ENCODE assay signal across 12 cellular contexts in genomic region chr1:150154143-150154542, GRCh38. TPM values are rescaled to one million over a fixed set of nuclear protein-coding genes. Genes with fewer than 3 reads are reported as not detected.
DNase-seq lines count a peak whose midpoint lies in the region; ATAC-seq and TF ChIP-seq lines count a peak whose summit lies in the region.
"Had no signal": no experiment of that assay in that cellular context is flagged by ENCODE, and none has a peak within 500 bp of the region (broad histone marks: within the 10 kb centered on the region; RNA-seq: fewer than 3 reads in every experiment).

No MANE protein-coding gene starts in this region.

- 64% methylated on average over 4 of the region's 4 CpGs for WGBS in suprapubic skin

- H3K27ac Mint-ChIP-seq in CD4-positive, CD25-positive, alpha-beta regulatory T cell: peak overlapping the region; percentile 63 to 95 (median 89)
- H3K27ac Mint-ChIP-seq in IgD-negative memory B cell (peak overlapping the region in 2 of 3 donors; percentile 89 to 98), osteocyte (ENCODE audit: unreplicated experiment) (peak overlapping the region; percentile 31)
- peak overlapping the region; percentile 92 for H3K27ac Mint-ChIP-seq in dendritic cell treated with granulocyte-macrophage colony-stimulating factor and Interleukin-4, amounts not matched to agents 40 ng/mL and 50 ng/mL, for 4 days

- H3K4me3 ChIP-seq in CD4-positive, CD25-positive, alpha-beta regulatory T cell (ENCODE audit: low read depth, low read length): no peak overlapping the region
- H3K4me3 ChIP-seq in suprapubic skin: no peak overlapping the region

- H3K27me3 Mint-ChIP-seq in CD4-positive, CD25-positive, alpha-beta regulatory T cell: no peaks in the 10 kb centered on the region
- H3K27me3 Mint-ChIP-seq in IgD-negative memory B cell (no peaks in the 10 kb centered on the region), osteocyte (ENCODE audit: unreplicated experiment) (no peaks in the 10 kb centered on the region)
- no peaks in the 10 kb centered on the region for H3K27me3 Mint-ChIP-seq in dendritic cell treated with granulocyte-macrophage colony-stimulating factor and Interleukin-4, amounts not matched to agents 40 ng/mL and 50 ng/mL, for 4 days

- intact Hi-C loops in dendritic cell treated with granulocyte-macrophage colony-stimulating factor and Interleukin-4, amounts not matched to agents 40 ng/mL and 50 ng/mL, for 4 days (cut with micrococcal nuclease): no loop called here

- TF ChIP-seq POLR2A in suprapubic skin (IDR thresholded peaks at IDR 0.05): no peak

- ATAC-seq in CD4-positive, CD25-positive, alpha-beta regulatory T cell (ENCODE audit: low read depth in 2 of 2): no peak
- no peak for ATAC-seq in GM21825 (IDR thresholded peaks at IDR 0.05; ENCODE audit: unreplicated experiment)
- no peak for ATAC-seq in omental fat pad (ENCODE audit: low FRiP score)
- ATAC-seq in HG03025 (IDR thresholded peaks at IDR 0.05; ENCODE audit: low FRiP score, unreplicated experiment): no peak
- ATAC-seq: activated T-cell treated with anti-CD3 and anti-CD28 coated beads, Interleukin-2, amount 50 U/mL, for 4 hours had no signal

- peak overlapping the region; percentile 28 for H3K27ac ChIP-seq in CD4-positive, CD25-positive, alpha-beta regulatory T cell (ENCODE audit: insufficient read depth, low read length, poor library complexity, severe bottlenecking)
- H3K27ac ChIP-seq in suprapubic skin: no peak overlapping the region

- no peaks in the 10 kb centered on the region for H3K27me3 ChIP-seq in CD4-positive, CD25-positive, alpha-beta regulatory T cell (ENCODE audit: control insufficient read depth, insufficient read depth, low read length)
- H3K27me3 ChIP-seq in suprapubic skin: no peaks in the 10 kb centered on the region

- no peaks in the 10 kb centered on the region for H3K9me3 Mint-ChIP-seq in CD4-positive, CD25-positive, alpha-beta regulatory T cell
- no peaks in the 10 kb centered on the region for H3K9me3 Mint-ChIP-seq in IgD-negative memory B cell
- no peaks in the 10 kb centered on the region for H3K9me3 Mint-ChIP-seq in dendritic cell treated with granulocyte-macrophage colony-stimulating factor and Interleukin-4, amounts not matched to agents 40 ng/mL and 50 ng/mL, for 4 days
- H3K9me3 Mint-ChIP-seq in osteocyte (ENCODE audit: unreplicated experiment): no peaks in the 10 kb centered on the region
- H3K9me3 Mint-ChIP-seq: activated T-cell treated with anti-CD3 and anti-CD28 coated beads, Interleukin-2, amount 50 U/mL, for 4 hours had no signal

- peaks cover 18 to 52% (median 42%) of the 10 kb centered on the region in 4 donors for H3K4me1 Mint-ChIP-seq in CD4-positive, CD25-positive, alpha-beta regulatory T cell
- H3K4me1 Mint-ChIP-seq in IgD-negative memory B cell: peaks cover 30 to 52% (median 42%) of the 10 kb centered on the region in 3 donors
- peaks cover 78% of the 10 kb centered on the region for H3K4me1 Mint-ChIP-seq in dendritic cell treated with granulocyte-macrophage colony-stimulating factor and Interleukin-4, amounts not matched to agents 40 ng/mL and 50 ng/mL, for 4 days (ENCODE audit: low read depth)
- peaks cover 46% of the 10 kb centered on the region for H3K4me1 Mint-ChIP-seq in osteocyte (ENCODE audit: unreplicated experiment)

- peak overlapping the region in 1 of 4 donors; percentile 68 for H3K4me3 Mint-ChIP-seq in CD4-positive, CD25-positive, alpha-beta regulatory T cell
- H3K4me3 Mint-ChIP-seq in IgD-negative memory B cell: peak overlapping the region in 3 of 4 donors; percentile 43 to 96 (median 48)
- H3K4me3 Mint-ChIP-seq in dendritic cell treated with granulocyte-macrophage colony-stimulating factor and Interleukin-4, amounts not matched to agents 40 ng/mL and 50 ng/mL, for 4 days: peak overlapping the region; percentile 97
- H3K4me3 Mint-ChIP-seq in osteocyte (ENCODE audit: unreplicated experiment): no peak overlapping the region
- H3K4me3 Mint-ChIP-seq: activated T-cell treated with anti-CD3 and anti-CD28 coated beads, Interleukin-2, amount 50 U/mL, for 4 hours had no signal

- H3K36me3 ChIP-seq in CD4-positive, CD25-positive, alpha-beta regulatory T cell (ENCODE audit: control insufficient read depth, insufficient read depth, low read length): peaks cover 58% of the 10 kb centered on the region
- peaks cover 39% of the 10 kb centered on the region for H3K36me3 ChIP-seq in suprapubic skin

- no peak for DNase-seq in CD4-positive, CD25-positive, alpha-beta regulatory T cell
- DNase-seq in osteocyte (ENCODE audit: extremely low spot score, unreplicated experiment) (no peak), omental fat pad (ENCODE audit: low spot score) (no peak), suprapubic skin (ENCODE audit: low spot score in 2 of 2) (no peak)
- DNase-seq: activated T-cell treated with anti-CD3 and anti-CD28 coated beads, Interleukin-2, amount 50 U/mL, for 4 hours; Caco-2; NCI-H1436; T1000 had no signal

- TF ChIP-seq CTCF in osteocyte (IDR thresholded peaks at IDR 0.05) (no peak), omental fat pad (IDR thresholded peaks at IDR 0.05) (no peak), suprapubic skin (IDR thresholded peaks at IDR 0.05) (no peak)

- H3K9me3 ChIP-seq in CD4-positive, CD25-positive, alpha-beta regulatory T cell (ENCODE audit: control insufficient read depth in 2 of 2, low read length in 2 of 2): no peaks in the 10 kb centered on the region
- H3K9me3 ChIP-seq in suprapubic skin: no peaks in the 10 kb centered on the region
- H3K9me3 ChIP-seq: Caco-2 had no signal

- no peak for TF ChIP-seq EP300 in suprapubic skin (IDR thresholded peaks at IDR 0.05)

- H3K36me3 Mint-ChIP-seq in CD4-positive, CD25-positive, alpha-beta regulatory T cell: peaks cover 51% of the 10 kb centered on the region
- peaks cover 4% of the 10 kb centered on the region for H3K36me3 Mint-ChIP-seq in IgD-negative memory B cell
- H3K36me3 Mint-ChIP-seq in dendritic cell treated with granulocyte-macrophage colony-stimulating factor and Interleukin-4, amounts not matched to agents 40 ng/mL and 50 ng/mL, for 4 days (ENCODE audit: low read depth): peaks cover 98% of the 10 kb centered on the region
- peaks cover 48% of the 10 kb centered on the region for H3K36me3 Mint-ChIP-seq in osteocyte (ENCODE audit: unreplicated experiment)

- H3K4me1 ChIP-seq in CD4-positive, CD25-positive, alpha-beta regulatory T cell (ENCODE audit: control insufficient read depth, insufficient read depth, low read length, poor library complexity, severe bottlenecking): peaks cover 35% of the 10 kb centered on the region
- peaks cover 34% of the 10 kb centered on the region for H3K4me1 ChIP-seq in suprapubic skin
- H3K4me1 ChIP-seq: Caco-2 had no signal

RNA-seq across cellular contexts. Expression of gene PLEKHO1, which starts 4.4 kb away (rescaled TPM):
- total RNA-seq in CD4-positive, CD25-positive, alpha-beta regulatory T cell: 61.0 TPM
- polyA plus RNA-seq in CD4-positive, CD25-positive, alpha-beta regulatory T cell: 10 to 100 TPM; 21.5 to 31.5 (median 27.5) TPM
- 102 TPM for polyA plus RNA-seq in IgD-negative memory B cell
- total RNA-seq in osteocyte (50.1 and 52.2 TPM in 2 replicates), omental fat pad (10 to 100 TPM; 16.5 to 68.6 (median 32.8) TPM), suprapubic skin (10 to 100 TPM in 3 of 4 donors, 1 to 10 TPM in 1; 4.8 to 19.2 (median 10.7) TPM)

Comparison
In these comparisons a context has a peak if more than half of its experiments do, and no peak if none do; other contexts are left out.
1. H3K27ac Mint-ChIP-seq: peak in every context shown above with its lines; median percentile 94 in IgD-negative memory B cell; 92 in dendritic cell treated with granulocyte-macrophage colony-stimulating factor and Interleukin-4, amounts not matched to agents 40 ng/mL and 50 ng/mL, for 4 days; 89 in CD4-positive, CD25-positive, alpha-beta regulatory T cell; 31 in osteocyte.